Comparison of ENCODE assay signal across 8 cellular contexts in genomic region chr16:30633526-30633925, GRCh38. TPM values are rescaled to one million over a fixed set of nuclear protein-coding genes. Genes with fewer than 3 reads are reported as not detected.
DNase-seq lines count a peak whose midpoint lies in the region; ATAC-seq and TF ChIP-seq lines count a peak whose summit lies in the region.

No MANE protein-coding gene starts in this region.

- no peaks in the 10 kb centered on the region for H3K79me2 ChIP-seq in fibroblast of lung (ENCODE audit: control insufficient read depth, insufficient read depth, low read length)

- peak overlapping the region; percentile 87 for H3K27ac ChIP-seq in fibroblast of lung (ENCODE audit: insufficient read depth, low read length)

- H4K20me1 ChIP-seq in fibroblast of lung (ENCODE audit: control insufficient read depth, extremely low read depth, insufficient read depth, low read length) = no peaks in the 10 kb centered on the region

- H3K9ac ChIP-seq in fibroblast of lung (ENCODE audit: insufficient read depth, low read length) = no peak overlapping the region

- H3K9me3 Mint-ChIP-seq in T-cell = no peaks in the 10 kb centered on the region

- no peaks in the 10 kb centered on the region for H3K36me3 Mint-ChIP-seq in T-cell

- POLR2A ChIA-PET in T-cell (lab: Charles Lee) = interaction anchor here (0.5 to 0.9 kb wide), 6 partner anchors 98 to 284 kb away, joined by 3 to 11 read pairs (median 4); partner anchors contain the start of gene DCTPP1 (in 1 of the 2)

- H3K27me3 ChIP-seq in fibroblast of lung (ENCODE audit: control insufficient read depth, insufficient read depth, low read length) = no peaks in the 10 kb centered on the region

- TF ChIP-seq CTCF in fibroblast of lung (conservative IDR thresholded peaks at IDR 0.05 in 1 of 2, IDR thresholded peaks at IDR 0.05 in 1 of 2; ENCODE audit: low read depth in 1 of 2, low read length in 2 of 2) (no peak), retinal pigment epithelial cell (conservative IDR thresholded peaks at IDR 0.05; ENCODE audit: low read depth, low read length) (no peak)

- peak overlapping the region; percentile 89 to 96 (median 89) for H3K4me3 Mint-ChIP-seq in T-cell

- peaks cover 2% of the 10 kb centered on the region for H3K4me1 ChIP-seq in fibroblast of lung (ENCODE audit: control insufficient read depth, extremely low read depth, insufficient read depth, low read length)

- H3K36me3 ChIP-seq in fibroblast of lung (ENCODE audit: control insufficient read depth, insufficient read depth, low read length) = no peaks in the 10 kb centered on the region

- no peak for DNase-seq in T-cell
- DNase-seq in fibroblast of lung (ENCODE audit: low read depth in 2 of 2) = no peak
- no peak for DNase-seq in retinal pigment epithelial cell (ENCODE audit: low read depth)
- no peak for DNase-seq in NCI-H1436 treated with DMSO at 0.1 percent for 48 hours (lab: John Stamatoyannopoulos, UW)
- DNase-seq in globus pallidus (ENCODE audit: low spot score) = no peak
- no peak for DNase-seq in NCI-H1417 (lab: John Stamatoyannopoulos, UW)

- no peaks in the 10 kb centered on the region for H3K27me3 Mint-ChIP-seq in T-cell

- peak overlapping the region; percentile 94 to 97 for H3K27ac Mint-ChIP-seq in T-cell

- H2AFZ ChIP-seq in fibroblast of lung (ENCODE audit: low read length) = no peak overlapping the region

- H3K4me2 ChIP-seq in fibroblast of lung (ENCODE audit: extremely low read depth, insufficient read depth, low read length) = peak overlapping the region; percentile 58

- H3K4me1 Mint-ChIP-seq in T-cell = peaks cover 19 to 25% (median 22%) of the 10 kb centered on the region in 3 donors

- H3K4me3 ChIP-seq in GM08714 (ENCODE audit: low read length) = peak overlapping the region; percentile 63; the same call in 1 of the 2 replicates
- peak overlapping the region; percentile 71 to 90 (median 77) for H3K4me3 ChIP-seq in fibroblast of lung (replicated peaks in 1 of 4; ENCODE audit: control extremely low read depth in 1 of 4, insufficient read depth in 1 of 4, low read depth in 3 of 4, low read length in 4 of 4)
- peak overlapping the region; percentile 81 for H3K4me3 ChIP-seq in retinal pigment epithelial cell (ENCODE audit: low read length)

- no peak for ATAC-seq in T-cell (replicated peaks in 1 of 4)
- no peak for ATAC-seq in activated CD4-positive, CD25-positive, alpha-beta regulatory T cell treated with anti-CD3 and anti-CD28 coated beads, Interleukin-2, amount 50 U/mL, for 24 hours

- CTCF ChIA-PET in T-cell (lab: Charles Lee) = interaction anchor here in 1 of 2 donors (0.9 to 1.0 kb wide), 2 partner anchors 64 to 204 kb away, joined by 7 to 9 read pairs; partner anchors contain the start of gene DCTPP1

- no peaks in the 10 kb centered on the region for H3K9me3 ChIP-seq in fibroblast of lung (ENCODE audit: control insufficient read depth, insufficient read depth, low read depth, low read length)

RNA-seq across cellular contexts. Expression of gene PRR14, which starts 17.2 kb away (rescaled TPM):
- total RNA-seq in T-cell = 100 to 1,000 TPM in 2 of 5 donors, 10 to 100 TPM in 3; 57.9 to 121 (median 89.6) TPM
- 5.9 and 6.6 TPM in 2 replicates for total RNA-seq in fibroblast of lung
- polyA plus RNA-seq in fibroblast of lung = 2.5 and 4.7 TPM in 2 replicates
- polyA plus RNA-seq in fibroblast of lung (2012) = 13.5 and 28.4 TPM in 2 replicates
- polyA minus RNA-seq in fibroblast of lung (ENCODE audit: low replicate concordance) = 2.8 and 9.5 TPM in 2 replicates

RNA-seq across cellular contexts. Expression of gene ZNF689, which starts 23.3 kb away (rescaled TPM):
- total RNA-seq in T-cell = 10 to 100 TPM; 11.0 to 13.7 (median 12.4) TPM
- 4.6 and 6.1 TPM in 2 replicates for total RNA-seq in fibroblast of lung
- polyA plus RNA-seq in fibroblast of lung = 3.5 and 4.2 TPM in 2 replicates
- 3.6 and 4.7 TPM in 2 replicates for polyA plus RNA-seq in fibroblast of lung (2012)
- 12.1 and 12.2 TPM in 2 replicates for polyA minus RNA-seq in fibroblast of lung (ENCODE audit: low replicate concordance)

RNA-seq across cellular contexts. Expression of gene FBRS, which starts 24.7 kb away (rescaled TPM):
- total RNA-seq in T-cell (100 to 1,000 TPM; 159 to 186 (median 167) TPM), fibroblast of lung (16.7 and 20.8 TPM in 2 replicates)
- 5.5 and 8.2 TPM in 2 replicates for polyA plus RNA-seq in fibroblast of lung
- polyA plus RNA-seq in fibroblast of lung (2012) = 27.3 and 36.0 TPM in 2 replicates
- 24.0 and 37.3 TPM in 2 replicates for polyA minus RNA-seq in fibroblast of lung (ENCODE audit: low replicate concordance)

RNA-seq across cellular contexts. Expression of gene ZNF785, which starts 48.0 kb away (rescaled TPM):
- 10 to 100 TPM; 11.7 to 30.9 (median 26.6) TPM for total RNA-seq in T-cell
- total RNA-seq in fibroblast of lung = 6.6 and 8.7 TPM in 2 replicates
- polyA plus RNA-seq in fibroblast of lung = 4.7 and 7.1 TPM in 2 replicates
- 4.5 and 5.2 TPM in 2 replicates for polyA plus RNA-seq in fibroblast of lung (2012)
- polyA minus RNA-seq in fibroblast of lung (ENCODE audit: low replicate concordance) = 6.3 and 10.8 TPM in 2 replicates
